ENCODE assay signal across 1 cellular context in genomic region chr1:1307908-1308755, GRCh38.
TF ChIP-seq lines count a peak whose summit lies in the region.

TSS of gene ACAP3 (minus strand) at chr1:1307930. CDS start at chr1:1307815, 115 bp downstream.
TSS of gene PUSL1 (plus strand) at chr1:1308597. CDS start at chr1:1308644, 47 bp downstream.

TF ChIP-seq in HepG2, 621 proteins besides CTCF, POLR2A, EP300 and RAD21 (continued from another document and continues in another):
- TF ChIP-seq TBX3 (IDR thresholded peaks at IDR 0.05; ENCODE audit: borderline replicate concordance) = no peak
- no peak for TF ChIP-seq NFYC (CRISPR knock-in tag; IDR thresholded peaks at IDR 0.05)
- TF ChIP-seq, protein P1, sequence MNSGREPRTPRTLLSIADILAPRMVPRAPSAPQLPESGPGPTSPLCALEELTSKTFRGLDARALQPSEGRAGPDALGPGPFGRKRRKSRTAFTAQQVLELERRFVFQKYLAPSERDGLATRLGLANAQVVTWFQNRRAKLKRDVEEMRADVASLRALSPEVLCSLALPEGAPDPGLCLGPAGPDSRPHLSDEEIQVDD (CRISPR knock-in tag; IDR thresholded peaks at IDR 0.05; ENCODE audit: borderline replicate concordance) = no peak
- no peak for TF ChIP-seq PHF5A (CRISPR knock-in tag; IDR thresholded peaks at IDR 0.05; ENCODE audit: low read depth, unreplicated experiment)
- no peak for TF ChIP-seq ONECUT2 (CRISPR knock-in tag; IDR thresholded peaks at IDR 0.05)
- TF ChIP-seq, protein P2, sequence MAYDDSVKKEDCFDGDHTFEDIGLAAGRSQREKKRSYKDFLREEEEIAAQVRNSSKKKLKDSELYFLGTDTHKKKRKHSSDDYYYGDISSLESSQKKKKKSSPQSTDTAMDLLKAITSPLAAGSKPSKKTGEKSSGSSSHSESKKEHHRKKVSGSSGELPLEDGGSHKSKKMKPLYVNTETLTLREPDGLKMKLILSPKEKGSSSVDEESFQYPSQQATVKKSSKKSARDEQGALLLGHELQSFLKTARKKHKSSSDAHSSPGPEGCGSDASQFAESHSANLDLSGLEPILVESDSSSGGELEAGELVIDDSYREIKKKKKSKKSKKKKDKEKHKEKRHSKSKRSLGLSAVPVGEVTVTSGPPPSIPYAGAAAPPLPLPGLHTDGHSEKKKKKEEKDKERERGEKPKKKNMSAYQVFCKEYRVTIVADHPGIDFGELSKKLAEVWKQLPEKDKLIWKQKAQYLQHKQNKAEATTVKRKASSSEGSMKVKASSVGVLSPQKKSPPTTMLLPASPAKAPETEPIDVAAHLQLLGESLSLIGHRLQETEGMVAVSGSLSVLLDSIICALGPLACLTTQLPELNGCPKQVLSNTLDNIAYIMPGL (CRISPR knock-in tag; IDR thresholded peaks at IDR 0.05; ENCODE audit: borderline replicate concordance in 1 of 2, low read depth in 1 of 2) = peak; percentile 53 to 56; a peak in 2 of 4 replicates
- TF ChIP-seq ZSCAN9 (CRISPR knock-in tag; IDR thresholded peaks at IDR 0.05; ENCODE audit: borderline replicate concordance) = no peak; the same call in 1 of the 2 replicates
- TF ChIP-seq ZBTB39 (CRISPR knock-in tag; IDR thresholded peaks at IDR 0.05) = no peak
- no peak for TF ChIP-seq ZNF7 (CRISPR knock-in tag; IDR thresholded peaks at IDR 0.05)
- no peak for TF ChIP-seq ZNF121 (CRISPR knock-in tag; IDR thresholded peaks at IDR 0.05)
- peak; percentile 64 for TF ChIP-seq ZNF788 (CRISPR knock-in tag; IDR thresholded peaks at IDR 0.05; ENCODE audit: borderline replicate concordance)
- 0 out of 2 replicates have a peak, but pooled peaks have one; percentile 27 for TF ChIP-seq ELF3 (CRISPR knock-in tag; IDR thresholded peaks at IDR 0.05)
- TF ChIP-seq CREB1 (IDR thresholded peaks at IDR 0.05) = no peak; the same call in 1 of the 2 replicates
- no peak for TF ChIP-seq CREB1 (CRISPR knock-in tag; IDR thresholded peaks at IDR 0.05)
- no peak for TF ChIP-seq THRA (CRISPR knock-in tag; IDR thresholded peaks at IDR 0.05; ENCODE audit: borderline replicate concordance)
- no peak for TF ChIP-seq ZNF678 (CRISPR knock-in tag; IDR thresholded peaks at IDR 0.05)
- TF ChIP-seq FOXK2 (IDR thresholded peaks at IDR 0.05) = no peak
- no peak for TF ChIP-seq RELA (CRISPR knock-in tag; IDR thresholded peaks at IDR 0.05)
- TF ChIP-seq, protein P3, sequence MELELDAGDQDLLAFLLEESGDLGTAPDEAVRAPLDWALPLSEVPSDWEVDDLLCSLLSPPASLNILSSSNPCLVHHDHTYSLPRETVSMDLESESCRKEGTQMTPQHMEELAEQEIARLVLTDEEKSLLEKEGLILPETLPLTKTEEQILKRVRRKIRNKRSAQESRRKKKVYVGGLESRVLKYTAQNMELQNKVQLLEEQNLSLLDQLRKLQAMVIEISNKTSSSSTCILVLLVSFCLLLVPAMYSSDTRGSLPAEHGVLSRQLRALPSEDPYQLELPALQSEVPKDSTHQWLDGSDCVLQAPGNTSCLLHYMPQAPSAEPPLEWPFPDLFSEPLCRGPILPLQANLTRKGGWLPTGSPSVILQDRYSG (CRISPR knock-in tag; IDR thresholded peaks at IDR 0.05) = no peak
- TF ChIP-seq MAX (IDR thresholded peaks at IDR 0.05) = peak; percentile 95
- TF ChIP-seq YY1 (IDR thresholded peaks at IDR 0.05; ENCODE audit: insufficient read depth, insufficient replicate concordance, low read depth, low read length) = peak; percentile 72
- no peak for TF ChIP-seq CAMTA2 (CRISPR knock-in tag; IDR thresholded peaks at IDR 0.05; ENCODE audit: borderline replicate concordance)
- TF ChIP-seq, protein P4, sequence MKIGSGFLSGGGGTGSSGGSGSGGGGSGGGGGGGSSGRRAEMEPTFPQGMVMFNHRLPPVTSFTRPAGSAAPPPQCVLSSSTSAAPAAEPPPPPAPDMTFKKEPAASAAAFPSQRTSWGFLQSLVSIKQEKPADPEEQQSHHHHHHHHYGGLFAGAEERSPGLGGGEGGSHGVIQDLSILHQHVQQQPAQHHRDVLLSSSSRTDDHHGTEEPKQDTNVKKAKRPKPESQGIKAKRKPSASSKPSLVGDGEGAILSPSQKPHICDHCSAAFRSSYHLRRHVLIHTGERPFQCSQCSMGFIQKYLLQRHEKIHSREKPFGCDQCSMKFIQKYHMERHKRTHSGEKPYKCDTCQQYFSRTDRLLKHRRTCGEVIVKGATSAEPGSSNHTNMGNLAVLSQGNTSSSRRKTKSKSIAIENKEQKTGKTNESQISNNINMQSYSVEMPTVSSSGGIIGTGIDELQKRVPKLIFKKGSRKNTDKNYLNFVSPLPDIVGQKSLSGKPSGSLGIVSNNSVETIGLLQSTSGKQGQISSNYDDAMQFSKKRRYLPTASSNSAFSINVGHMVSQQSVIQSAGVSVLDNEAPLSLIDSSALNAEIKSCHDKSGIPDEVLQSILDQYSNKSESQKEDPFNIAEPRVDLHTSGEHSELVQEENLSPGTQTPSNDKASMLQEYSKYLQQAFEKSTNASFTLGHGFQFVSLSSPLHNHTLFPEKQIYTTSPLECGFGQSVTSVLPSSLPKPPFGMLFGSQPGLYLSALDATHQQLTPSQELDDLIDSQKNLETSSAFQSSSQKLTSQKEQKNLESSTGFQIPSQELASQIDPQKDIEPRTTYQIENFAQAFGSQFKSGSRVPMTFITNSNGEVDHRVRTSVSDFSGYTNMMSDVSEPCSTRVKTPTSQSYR (CRISPR knock-in tag; IDR thresholded peaks at IDR 0.05; ENCODE audit: borderline replicate concordance) = no peak
- TF ChIP-seq, protein P5, sequence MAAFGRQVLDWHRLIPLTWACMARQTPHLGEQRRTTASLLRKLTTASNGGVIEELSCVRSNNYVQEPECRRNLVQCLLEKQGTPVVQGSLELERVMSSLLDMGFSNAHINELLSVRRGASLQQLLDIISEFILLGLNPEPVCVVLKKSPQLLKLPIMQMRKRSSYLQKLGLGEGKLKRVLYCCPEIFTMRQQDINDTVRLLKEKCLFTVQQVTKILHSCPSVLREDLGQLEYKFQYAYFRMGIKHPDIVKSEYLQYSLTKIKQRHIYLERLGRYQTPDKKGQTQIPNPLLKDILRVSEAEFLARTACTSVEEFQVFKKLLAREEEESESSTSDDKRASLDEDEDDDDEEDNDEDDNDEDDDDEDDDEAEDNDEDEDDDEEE (CRISPR knock-in tag; IDR thresholded peaks at IDR 0.05) = no peak; the same call in 1 of the 2 replicates
- no peak for TF ChIP-seq SMAD3 (CRISPR knock-in tag; IDR thresholded peaks at IDR 0.05)
- TF ChIP-seq, protein P6, sequence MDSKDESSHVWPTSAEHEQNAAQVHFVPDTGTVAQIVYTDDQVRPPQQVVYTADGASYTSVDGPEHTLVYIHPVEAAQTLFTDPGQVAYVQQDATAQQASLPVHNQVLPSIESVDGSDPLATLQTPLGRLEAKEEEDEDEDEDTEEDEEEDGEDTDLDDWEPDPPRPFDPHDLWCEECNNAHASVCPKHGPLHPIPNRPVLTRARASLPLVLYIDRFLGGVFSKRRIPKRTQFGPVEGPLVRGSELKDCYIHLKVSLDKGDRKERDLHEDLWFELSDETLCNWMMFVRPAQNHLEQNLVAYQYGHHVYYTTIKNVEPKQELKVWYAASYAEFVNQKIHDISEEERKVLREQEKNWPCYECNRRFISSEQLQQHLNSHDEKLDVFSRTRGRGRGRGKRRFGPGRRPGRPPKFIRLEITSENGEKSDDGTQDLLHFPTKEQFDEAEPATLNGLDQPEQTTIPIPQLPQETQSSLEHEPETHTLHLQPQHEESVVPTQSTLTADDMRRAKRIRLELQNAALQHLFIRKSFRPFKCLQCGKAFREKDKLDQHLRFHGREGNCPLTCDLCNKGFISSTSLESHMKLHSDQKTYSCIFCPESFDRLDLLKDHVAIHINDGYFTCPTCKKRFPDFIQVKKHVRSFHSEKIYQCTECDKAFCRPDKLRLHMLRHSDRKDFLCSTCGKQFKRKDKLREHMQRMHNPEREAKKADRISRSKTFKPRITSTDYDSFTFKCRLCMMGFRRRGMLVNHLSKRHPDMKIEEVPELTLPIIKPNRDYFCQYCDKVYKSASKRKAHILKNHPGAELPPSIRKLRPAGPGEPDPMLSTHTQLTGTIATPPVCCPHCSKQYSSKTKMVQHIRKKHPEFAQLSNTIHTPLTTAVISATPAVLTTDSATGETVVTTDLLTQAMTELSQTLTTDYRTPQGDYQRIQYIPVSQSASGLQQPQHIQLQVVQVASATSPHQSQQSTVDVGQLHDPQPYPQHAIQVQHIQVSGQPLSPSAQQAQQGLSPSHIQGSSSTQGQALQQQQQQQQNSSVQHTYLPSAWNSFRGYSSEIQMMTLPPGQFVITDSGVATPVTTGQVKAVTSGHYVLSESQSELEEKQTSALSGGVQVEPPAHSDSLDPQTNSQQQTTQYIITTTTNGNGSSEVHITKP (CRISPR knock-in tag; IDR thresholded peaks at IDR 0.05; ENCODE audit: low read depth) = peak; percentile 67; the same call in 1 of the 2 replicates
- peak; percentile 80 for TF ChIP-seq PHF21A (CRISPR knock-in tag; IDR thresholded peaks at IDR 0.05)
- TF ChIP-seq BATF2 (CRISPR knock-in tag; IDR thresholded peaks at IDR 0.05) = 0 out of 2 replicates have a peak, but pooled peaks have one; percentile 55
- no peak for TF ChIP-seq ZNF513 (CRISPR knock-in tag; conservative IDR thresholded peaks at IDR 0.05)
- peak; percentile 61 for TF ChIP-seq MED1 (CRISPR knock-in tag; IDR thresholded peaks at IDR 0.05)
- TF ChIP-seq ZNF335 (CRISPR knock-in tag; IDR thresholded peaks at IDR 0.05) = no peak
- TF ChIP-seq THAP9 (CRISPR knock-in tag; IDR thresholded peaks at IDR 0.05; ENCODE audit: borderline replicate concordance) = no peak
- TF ChIP-seq, protein P7, sequence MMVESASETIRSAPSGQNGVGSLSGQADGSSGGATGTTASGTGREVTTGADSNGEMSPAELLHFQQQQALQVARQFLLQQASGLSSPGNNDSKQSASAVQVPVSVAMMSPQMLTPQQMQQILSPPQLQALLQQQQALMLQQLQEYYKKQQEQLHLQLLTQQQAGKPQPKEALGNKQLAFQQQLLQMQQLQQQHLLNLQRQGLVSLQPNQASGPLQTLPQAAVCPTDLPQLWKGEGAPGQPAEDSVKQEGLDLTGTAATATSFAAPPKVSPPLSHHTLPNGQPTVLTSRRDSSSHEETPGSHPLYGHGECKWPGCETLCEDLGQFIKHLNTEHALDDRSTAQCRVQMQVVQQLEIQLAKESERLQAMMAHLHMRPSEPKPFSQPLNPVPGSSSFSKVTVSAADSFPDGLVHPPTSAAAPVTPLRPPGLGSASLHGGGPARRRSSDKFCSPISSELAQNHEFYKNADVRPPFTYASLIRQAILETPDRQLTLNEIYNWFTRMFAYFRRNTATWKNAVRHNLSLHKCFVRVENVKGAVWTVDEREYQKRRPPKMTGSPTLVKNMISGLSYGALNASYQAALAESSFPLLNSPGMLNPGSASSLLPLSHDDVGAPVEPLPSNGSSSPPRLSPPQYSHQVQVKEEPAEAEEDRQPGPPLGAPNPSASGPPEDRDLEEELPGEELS (CRISPR knock-in tag; IDR thresholded peaks at IDR 0.05) = 0 out of 2 replicates have a peak, but pooled peaks have one; percentile 30
